Comparison of ENCODE assay signal across 15 cellular contexts in the genomic region with DNA sequence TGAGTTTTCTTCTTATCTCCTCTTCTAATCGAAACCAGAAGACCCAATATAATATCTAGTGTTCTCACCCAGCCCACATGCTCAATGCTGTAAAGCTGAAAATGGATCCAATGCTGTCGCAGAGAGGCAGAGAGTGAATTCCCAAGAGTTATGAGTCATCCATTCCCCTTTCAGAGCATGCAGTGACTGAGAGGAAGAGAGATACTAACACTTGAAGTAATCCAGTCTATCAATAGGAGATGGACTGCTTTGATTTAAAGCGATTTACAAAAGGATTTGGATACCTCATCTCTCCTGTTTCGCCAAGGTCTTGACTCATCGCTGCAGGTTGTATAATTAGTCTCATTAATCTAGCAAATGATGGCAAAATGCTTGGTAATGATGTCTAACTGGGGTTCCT. TPM values are rescaled to one million over a fixed set of nuclear protein-coding genes. Genes with fewer than 3 reads are reported as not detected.
DNase-seq lines count a peak whose midpoint lies in the region; ATAC-seq, FAIRE-seq and TF ChIP-seq lines count a peak whose summit lies in the region.
"Had no signal": no experiment of that assay in that cellular context is flagged by ENCODE, and none has a peak within 500 bp of the region (broad histone marks: within the 10 kb centered on the region; RNA-seq: fewer than 3 reads in every experiment).

No MANE protein-coding gene starts in this region.

- H3K18ac ChIP-seq in mesenchymal stem cell (ENCODE audit: low read depth in 1 of 2, low read length in 2 of 2): no peak overlapping the region

- TF ChIP-seq POLR2A in sigmoid colon (IDR thresholded peaks at IDR 0.05): no peak

- H3K4me1 ChIP-seq in mesenchymal stem cell (ENCODE audit: control insufficient read depth, insufficient read depth, low read depth, low read length) (no peaks in the 10 kb centered on the region), sigmoid colon (no peaks in the 10 kb centered on the region)

- no peak overlapping the region for H3K23ac ChIP-seq in mesenchymal stem cell (ENCODE audit: low read length in 2 of 2)

- no peak for TF ChIP-seq CTCF in sigmoid colon (IDR thresholded peaks at IDR 0.05)

- H4K8ac ChIP-seq in mesenchymal stem cell (ENCODE audit: low read length): no peak overlapping the region

- H3K9me3 ChIP-seq in mesenchymal stem cell (ENCODE audit: control insufficient read depth, low read length): no peaks in the 10 kb centered on the region
- no peaks in the 10 kb centered on the region for H3K9me3 ChIP-seq in sigmoid colon
- H3K9me3 ChIP-seq: MG63 had no signal

- no peak overlapping the region for H3K9ac ChIP-seq in mesenchymal stem cell (ENCODE audit: low read length)

- H2BK12ac ChIP-seq in mesenchymal stem cell (ENCODE audit: low read length in 2 of 2): no peak overlapping the region

- no peak overlapping the region for H3K27ac ChIP-seq in mesenchymal stem cell (ENCODE audit: low read length, poor library complexity, severe bottlenecking)
- H3K27ac ChIP-seq in sigmoid colon: no peak overlapping the region

- FAIRE-seq in HTR-8/SVneo (lab: Jason Lieb, UNC): no peak

- no peak overlapping the region for H4K91ac ChIP-seq in mesenchymal stem cell (ENCODE audit: low read length)

- DNase-seq in AG08396 (ENCODE audit: low spot score): peak; percentile 5
- peak; percentile 24 for DNase-seq in HTR-8/SVneo (ENCODE audit: insufficient read length, low spot score)
- DNase-seq in astrocyte of the hippocampus (ENCODE audit: low read depth, low spot score): peak; percentile 65
- peak; percentile 44 for DNase-seq in mesenchymal stem cell
- no peak for DNase-seq in KG1 (lab: John Stamatoyannopoulos, UW)
- DNase-seq in D341Med (ENCODE audit: low spot score): no peak
- no peak for DNase-seq in sigmoid colon
- DNase-seq: activated CD8-positive, alpha-beta memory T cell treated with anti-CD3 and anti-CD28 coated beads, Interleukin-2, amount 50 U/mL, for 48 hours; islet precursor cell; MG63; NCI-H2107; stimulated activated CD4-positive, alpha-beta T cell treated with anti-CD3 and anti-CD28 coated beads, Interleukin-4, amount 100 ng/mL, for 4 hours; stimulated activated naive CD4-positive, alpha-beta T cell had no signal

- intact Hi-C loops in sigmoid colon (cut with DNase I): no loop called here

- no peak overlapping the region for H2BK120ac ChIP-seq in mesenchymal stem cell (ENCODE audit: low read depth, low read length)

- no peak for TF ChIP-seq EP300 in sigmoid colon (IDR thresholded peaks at IDR 0.05)

- H3K4me3 ChIP-seq in mesenchymal stem cell (ENCODE audit: insufficient read depth in 1 of 2, low read depth in 1 of 2, low read length in 2 of 2): no peak overlapping the region
- no peak overlapping the region for H3K4me3 ChIP-seq in sigmoid colon
- H3K4me3 ChIP-seq: dorsolateral prefrontal cortex, MG63 had no signal

- WGBS in mesenchymal stem cell: 52% methylated on average over 4 of the region's 5 CpGs
- WGBS in sigmoid colon, 2 donors: 85 to 86% methylated on average over 5 of the region's 5 CpGs

- H3K27me3 ChIP-seq in mesenchymal stem cell (ENCODE audit: control insufficient read depth in 1 of 2, insufficient read depth in 1 of 2, low read length in 2 of 2): peaks cover 4 to 9% of the 10 kb centered on the region in 2 experiments
- H3K27me3 ChIP-seq in sigmoid colon: no peaks in the 10 kb centered on the region

- no peaks in the 10 kb centered on the region for H3K79me1 ChIP-seq in mesenchymal stem cell (replicated peaks; ENCODE audit: low read length, poor library complexity, severe bottlenecking)

- no peak overlapping the region for H2AFZ ChIP-seq in mesenchymal stem cell (ENCODE audit: low read depth, low read length)

- H3K4ac ChIP-seq in mesenchymal stem cell (ENCODE audit: low read depth in 1 of 2, low read length in 2 of 2): no peak overlapping the region

- no peak overlapping the region for H2AK5ac ChIP-seq in mesenchymal stem cell (ENCODE audit: low read length, severe bottlenecking)

- H3K36me3 ChIP-seq in mesenchymal stem cell (ENCODE audit: control insufficient read depth in 1 of 2, insufficient read depth in 2 of 2, low read depth in 1 of 2, low read length in 2 of 2) (no peaks in the 10 kb centered on the region), sigmoid colon (no peaks in the 10 kb centered on the region)
- H3K36me3 ChIP-seq: MG63 had no signal

- no peak overlapping the region for H2BK5ac ChIP-seq in mesenchymal stem cell (ENCODE audit: low read depth, low read length, poor library complexity, severe bottlenecking)

- no peak overlapping the region for H2BK15ac ChIP-seq in mesenchymal stem cell (ENCODE audit: low read depth, poor library complexity, severe bottlenecking)

- no peak overlapping the region for H3K4me2 ChIP-seq in mesenchymal stem cell (ENCODE audit: low read length, poor library complexity, severe bottlenecking)

- H3K14ac ChIP-seq in mesenchymal stem cell (ENCODE audit: low read length in 2 of 2): no peak overlapping the region

- no peak for ATAC-seq in GM18519 (IDR thresholded peaks at IDR 0.05; ENCODE audit: low FRiP score, unreplicated experiment)

RNA-seq across cellular contexts. Expression of gene PRKCQ, which starts 41.5 kb away (rescaled TPM):
- 0.21 TPM for polyA plus RNA-seq in mesenchymal stem cell (2013, experiment 1 of 2)
- polyA plus RNA-seq in mesenchymal stem cell (2013, experiment 2 of 2): 0.21 TPM
- 1 to 10 TPM in 1 of 4 donors, under 1 TPM in 3; 0.71 to 2.0 (median 0.82) TPM for total RNA-seq in sigmoid colon
- polyA plus RNA-seq in sigmoid colon: 1 to 10 TPM in 1 of 3 donors, under 1 TPM in 2; 0.23 to 3.0 (median 0.60) TPM

Comparison
In these comparisons a context has a peak if more than half of its experiments do, and no peak if none do; other contexts are left out.
1. DNase-seq: peak in AG08396 (single experiment), HTR-8/SVneo (single experiment), astrocyte of the hippocampus (single experiment) and mesenchymal stem cell (single experiment); none in KG1 (single experiment), D341Med (single experiment) and sigmoid colon (single experiment).